23 cellular contexts compared by ENCODE assay signal in the genomic region with DNA sequence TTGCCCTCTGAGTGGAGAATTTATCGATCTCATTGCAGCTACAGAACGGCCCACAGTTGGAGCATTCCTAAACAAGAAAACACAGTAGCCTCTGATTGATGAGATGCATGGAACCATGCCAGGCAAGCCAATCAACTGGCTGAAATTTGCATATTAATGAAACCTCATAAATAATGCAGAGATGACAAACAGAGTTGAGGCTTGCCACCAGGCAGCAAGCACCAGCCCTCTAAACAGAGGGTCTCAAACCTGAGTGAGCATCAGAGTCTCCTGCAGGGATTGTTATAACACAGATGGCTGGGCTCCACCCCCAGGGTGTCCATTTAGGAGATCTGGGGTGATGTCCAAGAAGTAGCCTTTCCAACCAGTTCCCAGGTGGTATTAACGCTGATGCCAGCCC.
DNase-seq lines count a peak whose midpoint lies in the region; ATAC-seq, FAIRE-seq and TF ChIP-seq lines count a peak whose summit lies in the region.
"Had no signal": no experiment of that assay in that cellular context is flagged by ENCODE, and none has a peak within 500 bp of the region (broad histone marks: within the 10 kb centered on the region; RNA-seq: fewer than 3 reads in every experiment).

No MANE protein-coding gene starts in this region.

- no peak overlapping the region for H2BK12ac ChIP-seq in H1 (ENCODE audit: low read depth, low read length)

- no peak overlapping the region for H4K8ac ChIP-seq in H1 (ENCODE audit: extremely low read depth, insufficient read depth, low read length)

- H3K18ac ChIP-seq in H1 (ENCODE audit: extremely low read depth, low read length): no peak overlapping the region

- H2BK15ac ChIP-seq in H1 (ENCODE audit: low read length): no peak overlapping the region

- H3K4me2 ChIP-seq in H1 (ENCODE audit: insufficient read depth in 1 of 2, low read depth in 2 of 2, low read length in 2 of 2): peak overlapping the region in 1 of 2 experiments; percentile 5; a peak in 1 of 4 replicates

- H2BK120ac ChIP-seq in H1 (replicated peaks; ENCODE audit: low read depth, low read length): no peak overlapping the region

- H3K36me3 ChIP-seq in H1 (ENCODE audit: control insufficient read depth in 2 of 4, insufficient read depth in 4 of 4, low read length in 3 of 4): no peaks in the 10 kb centered on the region

- WGBS in H1 (ENCODE audit: extremely low coverage in 1 of 2, insufficient coverage in 1 of 2, insufficient read length in 1 of 2, insufficient replicate concordance in 2 of 2, low coverage in 1 of 2, low lambda C conversion rate in 2 of 2, missing lambda C conversion rate in 1 of 2), 2 experiments: 73% methylated on average over 3 of the region's 3 CpGs; no CpG with 5 or more reads in 1 of the 2 experiments

- peaks cover 8% of the 10 kb centered on the region for H3K27me3 Mint-ChIP-seq in progenitor cell of endocrine pancreas

- H2AK5ac ChIP-seq in H1 (ENCODE audit: low read depth, low read length): no peak overlapping the region

- no peaks in the 10 kb centered on the region for H3K36me3 Mint-ChIP-seq in progenitor cell of endocrine pancreas (ENCODE audit: insufficient read depth)
- H3K36me3 Mint-ChIP-seq: CD8-positive, alpha-beta memory T cell; T-cell had no signal

- TF ChIP-seq POLR2A in H1 (IDR thresholded peaks at IDR 0.05; ENCODE audit: control extremely low read depth in 1 of 2, low read depth in 2 of 2, low read length in 2 of 2) (no peak), erythroblast (IDR thresholded peaks at IDR 0.05; ENCODE audit: low read length) (no peak)

- no peak overlapping the region for H2AFZ ChIP-seq in H1 (ENCODE audit: low read length)

- peak; percentile 45 for FAIRE-seq in H1 (lab: Jason Lieb, UNC)
- FAIRE-seq: GM19239 had no signal

- H3K27me3 ChIP-seq in H1 (replicated peaks in 1 of 4; ENCODE audit: control insufficient read depth in 3 of 4, extremely low read depth in 1 of 4, insufficient read depth in 3 of 4, low read length in 3 of 4): no peaks in the 10 kb centered on the region

- H3K4me1 Mint-ChIP-seq in progenitor cell of endocrine pancreas (ENCODE audit: low read depth): no peaks in the 10 kb centered on the region
- H3K4me1 Mint-ChIP-seq: CD8-positive, alpha-beta memory T cell; T-cell had no signal

- H3K79me1 ChIP-seq in H1 (ENCODE audit: low read depth, low read length): no peaks in the 10 kb centered on the region

- no peak for TF ChIP-seq CTCF in H1 (IDR thresholded peaks at IDR 0.05; ENCODE audit: control extremely low read depth in 1 of 3, insufficient read depth in 1 of 3, low read depth in 1 of 3, low read length in 3 of 3)
- TF ChIP-seq CTCF in progenitor cell of endocrine pancreas (IDR thresholded peaks at IDR 0.05; ENCODE audit: unreplicated experiment): no peak

- no peak overlapping the region for H4K5ac ChIP-seq in H1 (ENCODE audit: insufficient read length, low read depth, low read length)

- H3K4me3 Mint-ChIP-seq in progenitor cell of endocrine pancreas (ENCODE audit: low read depth): no peak overlapping the region
- H3K4me3 Mint-ChIP-seq: CD8-positive, alpha-beta memory T cell; T-cell had no signal

- H3K9ac ChIP-seq in H1 (replicated peaks in 1 of 4; ENCODE audit: extremely low read depth in 1 of 4, low read depth in 3 of 4, low read length in 3 of 4): no peak overlapping the region

- no peak overlapping the region for H3K14ac ChIP-seq in H1 (ENCODE audit: insufficient read length)

- H3K4ac ChIP-seq in H1 (replicated peaks; ENCODE audit: insufficient read length, low read depth, low read length): no peak overlapping the region

- H3K9me3 ChIP-seq in H1 (ENCODE audit: insufficient read depth in 2 of 2, low read depth in 1 of 2, low read length in 1 of 2): no peaks in the 10 kb centered on the region

- no peak overlapping the region for H4K91ac ChIP-seq in H1 (replicated peaks; ENCODE audit: insufficient read length, low read length)

- no peaks in the 10 kb centered on the region for H3K23me2 ChIP-seq in H1 (ENCODE audit: low read depth, low read length)

- no peaks in the 10 kb centered on the region for H3K79me2 ChIP-seq in H1 (ENCODE audit: control insufficient read depth in 1 of 2, insufficient read depth in 2 of 2, low read length in 2 of 2)

- no peak overlapping the region for H3K56ac ChIP-seq in H1 (replicated peaks; ENCODE audit: insufficient read length, low read depth, low read length)

- no peak overlapping the region for H2BK20ac ChIP-seq in H1 (ENCODE audit: low read length)

- TF ChIP-seq RAD21 in H1 (IDR thresholded peaks at IDR 0.05 in 1 of 2, conservative IDR thresholded peaks at IDR 0.05 in 1 of 2; ENCODE audit: low read depth in 2 of 2, low read length in 2 of 2): no peak

- no peaks in the 10 kb centered on the region for H4K20me1 ChIP-seq in H1 (replicated peaks in 1 of 2; ENCODE audit: control insufficient read depth in 1 of 2, insufficient read depth in 2 of 2, low read length in 2 of 2)

- H3K4me1 ChIP-seq in H1 (replicated peaks in 1 of 4; ENCODE audit: control insufficient read depth in 3 of 4, insufficient read depth in 4 of 4, low read length in 3 of 4): peaks cover 0 to 11% (median 5%) of the 10 kb centered on the region in 4 experiments; a peak in 3 of 7 replicates

- no peak for ATAC-seq in GM21576 (IDR thresholded peaks at IDR 0.05; ENCODE audit: unreplicated experiment)
- ATAC-seq: T-cell had no signal

- POLR2A ChIA-PET in H1 (lab: Charles Lee; ENCODE audit: partially characterized antibody): interaction anchor here (1.1 kb wide), 1 partner anchor 13 kb away, joined by 3 read pairs; no protein-coding TSS in a partner anchor

- H3K23ac ChIP-seq in H1 (ENCODE audit: insufficient read length): no peak overlapping the region

- TF ChIP-seq EP300 in H1 (IDR thresholded peaks at IDR 0.05; ENCODE audit: borderline replicate concordance in 1 of 2, low read depth in 2 of 2, low read length in 2 of 2): no peak

- H3K27ac ChIP-seq in H1 (ENCODE audit: low read depth, low read length): no peak overlapping the region
- H3K27ac ChIP-seq: C4-2B, RWPE1 had no signal

- H3K27ac Mint-ChIP-seq in progenitor cell of endocrine pancreas: no peak overlapping the region
- H3K27ac Mint-ChIP-seq: CD8-positive, alpha-beta memory T cell; T-cell had no signal

- no peak overlapping the region for H3K4me3 ChIP-seq in H1 (ENCODE audit: extremely low read depth in 1 of 4, insufficient read depth in 2 of 4, low read depth in 3 of 4, low read length in 4 of 4)

- no peak overlapping the region for H2BK5ac ChIP-seq in H1 (ENCODE audit: low read depth, low read length)

- CTCF ChIA-PET in H1 (lab: Charles Lee; ENCODE audit: partially characterized antibody): interaction anchor here (0.7 to 1.2 kb wide), 6 partner anchors 10 to 208 kb away, joined by 3 to 4 read pairs (median 3); no protein-coding TSS in a partner anchor

- DNase-seq in NCI-H2196 (lab: John Stamatoyannopoulos, UW; ENCODE audit: unreplicated experiment) (peak; percentile 28), NCI-H2196 treated with DMSO at 0.1 percent for 48 hours (lab: John Stamatoyannopoulos, UW; ENCODE audit: unreplicated experiment) (no peak), NCI-H446 (lab: John Stamatoyannopoulos, UW) (peak; percentile 56 to 80), H1 (ENCODE audit: low read depth in 1 of 2, low spot score in 2 of 2) (no peak), progenitor cell of endocrine pancreas (ENCODE audit: low spot score, unreplicated experiment) (no peak), erythroblast (lab: John Stamatoyannopoulos, UW) (no peak)
- DNase-seq: 8988T; AML-193; Calu3; CD8-positive, alpha-beta memory T cell; EL; HCEC 1CT; KG1; NCI-H1092; NCI-H1436; NCI-H2029; NK-92 treated with Interleukin-12 subunit alpha and Interleukin-12 subunit beta, amount 100 ng/mL, for 24 hours; SHP77 treated with DMSO at 0.1 percent for 48 hours; T-cell had no signal

- H3K9me3 Mint-ChIP-seq in progenitor cell of endocrine pancreas (ENCODE audit: low read depth): no peaks in the 10 kb centered on the region

TF ChIP-seq in H1, 55 proteins besides CTCF, POLR2A, EP300 and RAD21:
- TF ChIP-seq NRF1 (IDR thresholded peaks at IDR 0.05; ENCODE audit: low read depth, low read length) (no peak), MAFK (IDR thresholded peaks at IDR 0.05; ENCODE audit: low read depth, low read length) (no peak), TAF1 (IDR thresholded peaks at IDR 0.05; ENCODE audit: low read depth, low read length) (no peak), GTF2F1 (IDR thresholded peaks at IDR 0.05; ENCODE audit: borderline replicate concordance, low read depth, low read length) (no peak), CEBPB (IDR thresholded peaks at IDR 0.05; ENCODE audit: low read depth, low read length) (no peak), SP1 (IDR thresholded peaks at IDR 0.05; ENCODE audit: low read depth, low read length) (no peak), CBX8 (IDR thresholded peaks at IDR 0.05; ENCODE audit: borderline replicate concordance, low read depth, low read length) (no peak), TAF7 (optimal IDR thresholded peaks at IDR 0.05; ENCODE audit: borderline replicate concordance, low read depth, low read length) (no peak), RBBP5 (IDR thresholded peaks at IDR 0.05; ENCODE audit: borderline replicate concordance, low read depth, low read length) (no peak)
- TF ChIP-seq, protein P1, sequence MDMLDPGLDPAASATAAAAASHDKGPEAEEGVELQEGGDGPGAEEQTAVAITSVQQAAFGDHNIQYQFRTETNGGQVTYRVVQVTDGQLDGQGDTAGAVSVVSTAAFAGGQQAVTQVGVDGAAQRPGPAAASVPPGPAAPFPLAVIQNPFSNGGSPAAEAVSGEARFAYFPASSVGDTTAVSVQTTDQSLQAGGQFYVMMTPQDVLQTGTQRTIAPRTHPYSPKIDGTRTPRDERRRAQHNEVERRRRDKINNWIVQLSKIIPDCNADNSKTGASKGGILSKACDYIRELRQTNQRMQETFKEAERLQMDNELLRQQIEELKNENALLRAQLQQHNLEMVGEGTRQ (IDR thresholded peaks at IDR 0.05; ENCODE audit: low read length): no peak

Comparison
In these comparisons a context has a peak if more than half of its experiments do, and no peak if none do; other contexts are left out.
1. DNase-seq: peak in NCI-H2196 (single experiment) and NCI-H446 (2 of 2); none in NCI-H2196 treated with DMSO at 0.1 percent for 48 hours (single experiment), H1 (0 of 2), progenitor cell of endocrine pancreas (single experiment) and erythroblast (0 of 2).